8 cellular contexts compared by ENCODE assay signal in the genomic region with DNA sequence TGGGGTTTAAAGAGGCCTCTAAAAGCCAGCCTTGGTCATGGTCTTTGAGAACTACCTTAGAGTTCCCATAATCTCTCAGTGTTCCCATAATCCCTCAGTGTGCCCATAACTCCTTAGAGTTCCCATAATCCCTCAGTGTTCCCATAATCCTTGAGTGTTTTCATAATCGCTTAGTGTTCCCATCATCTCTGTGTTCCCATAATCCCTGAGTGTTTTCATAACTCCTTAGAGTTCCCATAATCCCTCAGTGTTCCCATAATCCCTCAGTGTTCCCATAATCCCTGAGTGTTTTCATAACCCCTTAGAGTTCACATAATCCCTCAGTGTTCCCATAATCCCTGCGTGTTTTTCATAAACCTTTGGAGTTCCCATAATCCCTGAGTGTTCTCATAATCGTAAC.
"Had no signal": no experiment of that assay in that cellular context is flagged by ENCODE, and none has a peak within 500 bp of the region (broad histone marks: within the 10 kb centered on the region; RNA-seq: fewer than 3 reads in every experiment).

No MANE protein-coding gene starts in this region.

- H3K4me3 ChIP-seq: GM12878 had no signal

- FAIRE-seq: G401.6, GM12878, GM12891, GM12892, GM18507, GM19239 had no signal

- DNase-seq: GDM1, GF-D8 had no signal

- ATAC-seq: GM12878 had no signal
